Comparison of ENCODE assay signal across 22 cellular contexts in genomic region chr9:20001058-20001457, GRCh38.
"Had no signal": no experiment of that assay in that cellular context is flagged by ENCODE, and none has a peak within 500 bp of the region (broad histone marks: within the 10 kb centered on the region; RNA-seq: fewer than 3 reads in every experiment).

No MANE protein-coding gene starts in this region.

- DNase-seq: colonic mucosa; effector CD4-positive, alpha-beta T cell; gastrocnemius medialis; heart right ventricle; hypothalamus; kidney; left cardiac atrium; left ventricle myocardium inferior; lower lobe of right lung; mesendoderm; naive B cell; nephron progenitor cell; posterior cingulate gyrus; sigmoid colon; small intestine; stimulated activated CD4-positive, alpha-beta T cell treated with anti-CD3 and anti-CD28 coated beads, Interleukin-2, amount 100 ng/mL, for 48 hours; stimulated activated naive CD8-positive, alpha-beta T cell treated with anti-CD3 and anti-CD28 coated beads, Interleukin-15, Interleukin-2, amounts not matched to agents 100 U/mL and 50 U/mL, for 24 hours; thyroid gland had no signal

- H3K27ac ChIP-seq: colonic mucosa, esophagus muscularis mucosa, gastrocnemius medialis, heart right ventricle, left ventricle myocardium inferior, lower lobe of right lung, sigmoid colon, suprapubic skin, thyroid gland had no signal

- H3K36me3 Mint-ChIP-seq: type B pancreatic cell had no signal

- H3K27me3 ChIP-seq: colonic mucosa, esophagus muscularis mucosa, gastrocnemius medialis, heart right ventricle, sigmoid colon, suprapubic skin, thyroid gland had no signal

- H3K4me1 ChIP-seq: colonic mucosa, esophagus muscularis mucosa, gastrocnemius medialis, left ventricle myocardium inferior, lower lobe of right lung, sigmoid colon, suprapubic skin, thyroid gland had no signal

- FAIRE-seq: kidney, small intestine, urothelium cell line had no signal

- H3K4me3 Mint-ChIP-seq: naive B cell, nephron progenitor cell, type B pancreatic cell had no signal

- H3K9me3 ChIP-seq: colonic mucosa, esophagus muscularis mucosa, gastrocnemius medialis, heart right ventricle, left ventricle myocardium inferior, lower lobe of right lung, sigmoid colon, suprapubic skin, thyroid gland had no signal

- H3K9me3 Mint-ChIP-seq: nephron progenitor cell had no signal

- H3K36me3 ChIP-seq: colonic mucosa, esophagus muscularis mucosa, gastrocnemius medialis, heart right ventricle, left ventricle myocardium inferior, lower lobe of right lung, sigmoid colon, suprapubic skin, thyroid gland had no signal

- H3K4me3 ChIP-seq: colonic mucosa, esophagus muscularis mucosa, gastrocnemius medialis, heart right ventricle, left ventricle myocardium inferior, lower lobe of right lung, sigmoid colon, suprapubic skin, thyroid gland had no signal

- H3K27ac Mint-ChIP-seq: type B pancreatic cell had no signal

- H3K27me3 Mint-ChIP-seq: naive B cell, type B pancreatic cell had no signal
